23 cellular contexts compared by ENCODE assay signal in genomic region chr1:15609631-15610030, GRCh38. TPM values are rescaled to one million over a fixed set of nuclear protein-coding genes. Genes with fewer than 3 reads are reported as not detected.
"Had no signal": no experiment of that assay in that cellular context is flagged by ENCODE, and none has a peak within 500 bp of the region (broad histone marks: within the 10 kb centered on the region; RNA-seq: fewer than 3 reads in every experiment).

No MANE protein-coding gene starts in this region.

- H3K79me2 ChIP-seq: parathyroid adenoma had no signal

- H3K4me1 ChIP-seq: heart left ventricle, parathyroid adenoma, psoas muscle, sigmoid colon, transverse colon had no signal

- H2AFZ ChIP-seq: parathyroid adenoma had no signal

- H3K9ac ChIP-seq: parathyroid adenoma had no signal

- H3K9me3 ChIP-seq: esophagus squamous epithelium, heart left ventricle, psoas muscle, sigmoid colon, stomach, thoracic aorta, transverse colon had no signal

- H3K36me3 ChIP-seq: esophagus squamous epithelium, heart left ventricle, sigmoid colon, stomach, thoracic aorta, transverse colon had no signal

- H3K4me3 ChIP-seq: esophagus squamous epithelium, heart left ventricle, lung, psoas muscle, sigmoid colon, skin epidermis, stomach, thoracic aorta, transverse colon had no signal

- H3K27ac ChIP-seq: esophagus squamous epithelium, heart left ventricle, parathyroid adenoma, psoas muscle, sigmoid colon, skin epidermis, stomach, thoracic aorta, transverse colon had no signal

- H3K27me3 ChIP-seq: esophagus squamous epithelium, heart left ventricle, sigmoid colon, stomach, transverse colon had no signal

- DNase-seq: effector memory CD8-positive, alpha-beta T cell; esophagus squamous epithelium; foreskin melanocyte; heart left ventricle; hippocampal formation; left colon; left ventricle myocardium superior; mesendoderm; naive thymus-derived CD4-positive, alpha-beta T cell; nephron progenitor cell; psoas muscle; retina; sigmoid colon; stimulated activated CD4-positive, alpha-beta T cell treated with anti-CD3 and anti-CD28 coated beads, Interleukin-2, amount 100 ng/mL, for 24 hours; stimulated activated CD4-positive, alpha-beta T cell treated with anti-CD3 and anti-CD28 coated beads, Interleukin-4, amount 100 ng/mL, for 4 hours; stimulated activated naive CD4-positive, alpha-beta T cell; stomach; substantia nigra; transverse colon had no signal

- ATAC-seq: effector memory CD8-positive, alpha-beta T cell; heart left ventricle; left ventricle myocardium superior; naive thymus-derived CD4-positive, alpha-beta T cell; psoas muscle had no signal

RNA-seq across cellular contexts. Expression of gene AGMAT, which starts 24.8 kb away (rescaled TPM):
- total RNA-seq: left ventricle myocardium superior had no signal
